ENCODE assay signal across 24 cellular contexts in genomic region chr12:11635341-11635740, GRCh38. TPM values are rescaled to one million over a fixed set of nuclear protein-coding genes. Genes with fewer than 3 reads are reported as not detected.
DNase-seq lines count a peak whose midpoint lies in the region; ATAC-seq, FAIRE-seq and TF ChIP-seq lines count a peak whose summit lies in the region.
"Had no signal": no experiment of that assay in that cellular context is flagged by ENCODE, and none has a peak within 500 bp of the region (broad histone marks: within the 10 kb centered on the region; RNA-seq: fewer than 3 reads in every experiment).

No MANE protein-coding gene starts in this region.

- H3K27ac ChIP-seq in SK-N-SH (ENCODE audit: low read depth in 2 of 2, low read length in 1 of 2) (no peak overlapping the region), hepatocyte (no peak overlapping the region), substantia nigra (ENCODE audit: low read depth, low read length, poor library complexity, severe bottlenecking) (no peak overlapping the region)
- H3K27ac ChIP-seq: C4-2B had no signal

- no peaks in the 10 kb centered on the region for H3K27me3 ChIP-seq in SK-N-SH (ENCODE audit: insufficient read depth)
- no peaks in the 10 kb centered on the region for H3K27me3 ChIP-seq in hepatocyte

- POLR2A ChIA-PET in SK-N-SH (lab: Yijun Ruan, JAX), result no interaction called here

- CTCF ChIA-PET in SK-N-SH (lab: Yijun Ruan, JAX), result no interaction called here

- H3K4me2 ChIP-seq in SK-N-SH (no peak overlapping the region), hepatocyte (no peak overlapping the region)

- H4K20me1 ChIP-seq in SK-N-SH (ENCODE audit: insufficient read depth), result no peaks in the 10 kb centered on the region
- H4K20me1 ChIP-seq in hepatocyte (ENCODE audit: insufficient read depth, poor library complexity, severe bottlenecking), result no peaks in the 10 kb centered on the region

- H3K4me3 ChIP-seq in SK-N-SH (ENCODE audit: low read depth in 2 of 2, low read length in 1 of 2) (no peak overlapping the region), epithelial cell of esophagus (ENCODE audit: low read length) (no peak overlapping the region), hepatocyte (no peak overlapping the region)

- no peak for TF ChIP-seq EP300 in SK-N-SH (IDR thresholded peaks at IDR 0.05; ENCODE audit: borderline replicate concordance in 1 of 2, low read depth in 1 of 2, low read length in 1 of 2)

- no peaks in the 10 kb centered on the region for H3K9me3 ChIP-seq in SK-N-SH
- H3K9me3 ChIP-seq in hepatocyte (ENCODE audit: low read depth), result no peaks in the 10 kb centered on the region

- TF ChIP-seq RAD21 in SK-N-SH (IDR thresholded peaks at IDR 0.05; ENCODE audit: low read length), result no peak

- H3F3A ChIP-seq in SK-N-SH (replicated peaks; ENCODE audit: insufficient read depth), result no peaks in the 10 kb centered on the region

- H3K79me2 ChIP-seq in SK-N-SH (ENCODE audit: insufficient read depth), result no peaks in the 10 kb centered on the region
- no peaks in the 10 kb centered on the region for H3K79me2 ChIP-seq in hepatocyte

- H3K9me2 ChIP-seq in SK-N-SH (no peaks in the 10 kb centered on the region), hepatocyte (replicated peaks; ENCODE audit: insufficient read depth) (no peaks in the 10 kb centered on the region)

- H2AFZ ChIP-seq in SK-N-SH (ENCODE audit: low read depth) (no peak overlapping the region), hepatocyte (no peak overlapping the region)

- H3K4me1 ChIP-seq in SK-N-SH (ENCODE audit: control insufficient read depth in 1 of 2, insufficient read depth in 2 of 2, low read depth in 1 of 2, low read length in 1 of 2) (peaks cover 0 to 7% of the 10 kb centered on the region in 2 experiments; a peak in 1 of 4 replicates), hepatocyte (ENCODE audit: insufficient read depth) (no peaks in the 10 kb centered on the region)

- peak; percentile 63 for FAIRE-seq in RCC 7860 (lab: Jason Lieb, UNC)
- FAIRE-seq: H54 had no signal

- TF ChIP-seq CTCF in SK-N-SH (IDR thresholded peaks at IDR 0.05), result no peak
- no peak for TF ChIP-seq CTCF in epithelial cell of esophagus (IDR thresholded peaks at IDR 0.05; ENCODE audit: insufficient read depth, low read depth, low read length, missing control alignments)
- TF ChIP-seq CTCF in hepatocyte (IDR thresholded peaks at IDR 0.05; ENCODE audit: poor library complexity), result no peak

- H3K36me3 ChIP-seq in SK-N-SH (replicated peaks in 1 of 2; ENCODE audit: control insufficient read depth in 1 of 2, insufficient read depth in 2 of 2, low read length in 1 of 2) (no peaks in the 10 kb centered on the region), hepatocyte (replicated peaks; ENCODE audit: insufficient read depth, low read depth) (no peaks in the 10 kb centered on the region)

- 90% methylated on average over 2 of the region's 2 CpGs for WGBS in SK-N-SH (ENCODE audit: low lambda C conversion rate)
- WGBS in hepatocyte (ENCODE audit: low lambda C conversion rate, missing lambda C conversion rate), result 81% methylated on average over 2 of the region's 2 CpGs

- ATAC-seq in SK-N-SH treated with all-trans-retinoic acid at 6 μM for 48 hours, result no peak

- no peak overlapping the region for H3K9ac ChIP-seq in SK-N-SH

- DNase-seq in SK-N-SH, result no peak
- DNase-seq in RCC 7860 (ENCODE audit: low spot score), result no peak
- peak; percentile 93 for DNase-seq in epithelial cell of esophagus (ENCODE audit: low read depth)
- peak; percentile 25 for DNase-seq in kidney tubule cell (ENCODE audit: low spot score)
- no peak for DNase-seq in hepatocyte (ENCODE audit: low spot score)
- no peak for DNase-seq in substantia nigra (lab: John Stamatoyannopoulos, UW)
- DNase-seq in NCI-H146 treated with DMSO at 0.1 percent for 48 hours (lab: John Stamatoyannopoulos, UW; ENCODE audit: unreplicated experiment), result no peak
- DNase-seq: Calu3; CD8-positive, alpha-beta memory T cell; EL; Kasumi-1; MM.1S; NCI-H1048; NCI-H1436 treated with DMSO at 0.1 percent for 48 hours; NCI-H2029; NCI-H2171; NCI-H345; NCI-H524 treated with DMSO at 0.1 percent for 48 hours; OCI-M1; RPMI8226; SIG-M5 had no signal

TF ChIP-seq in SK-N-SH, 30 proteins besides CTCF, POLR2A, EP300 and RAD21:
- TF ChIP-seq TCF12 (IDR thresholded peaks at IDR 0.05) (peak; percentile 17; the same call in 1 of the 2 replicates), ELF1 (IDR thresholded peaks at IDR 0.05) (no peak)
TF ChIP-seq in SK-N-SH: peak in this region for 1.

TF ChIP-seq in SK-N-SH treated with all-trans-retinoic acid at 6 μM for 48 hours, 23 proteins besides CTCF, POLR2A, EP300 and RAD21:
- no peak for TF ChIP-seq PPARA (CRISPR knock-in tag; IDR thresholded peaks at IDR 0.05; ENCODE audit: borderline replicate concordance)

RNA-seq across cellular contexts. Expression of gene ETV6, which starts 14.1 kb away (rescaled TPM):
- polyA plus RNA-seq in SK-N-SH (2012; rRNA removed) (4.0 and 5.2 TPM in 2 replicates), hepatocyte (9.7 and 11.9 TPM in 2 replicates)
- 3.2 and 3.9 TPM in 2 replicates for polyA plus RNA-seq in SK-N-SH (2012; cell fraction: cytosol; rRNA removed)
- 15.1 and 20.2 TPM in 2 replicates for polyA plus RNA-seq in SK-N-SH (2012; cell fraction: nucleus; rRNA removed)
- 8.0 and 8.8 TPM in 2 replicates for total RNA-seq in hepatocyte

Comparison
In these comparisons a context has a peak if more than half of its experiments do, and no peak if none do; other contexts are left out.
1. DNase-seq: peak in epithelial cell of esophagus (single experiment) and kidney tubule cell (single experiment); none in SK-N-SH (single experiment), RCC 7860 (single experiment), hepatocyte (single experiment), substantia nigra (0 of 49) and NCI-H146 treated with DMSO at 0.1 percent for 48 hours (single experiment).